Comparison of ENCODE assay signal across 10 cellular contexts in genomic region chr13:73943137-73943964, GRCh38.
DNase-seq lines count a peak whose midpoint lies in the region; ATAC-seq and TF ChIP-seq lines count a peak whose summit lies in the region.
"Had no signal": no experiment of that assay in that cellular context is flagged by ENCODE, and none has a peak within 500 bp of the region (broad histone marks: within the 10 kb centered on the region; RNA-seq: fewer than 3 reads in every experiment).

No MANE protein-coding gene starts in this region.

- intact Hi-C loops in activated T-helper 2 cell treated with anti-CD3 and anti-CD28 coated beads, Interferon-gamma antibody, Interleukin-2, Interleukin-4, amounts not matched to agents 10 μg/mL and 5 μg/mL and 100 μg/mL, durations not matched to agents 14 hours and 24 hours and 36 hours (cut with micrococcal nuclease), result loop anchor here (1.0 to 5.0 kb wide), 8 partner anchors 11 to 344 kb away; no protein-coding TSS in a partner anchor
- intact Hi-C loops in colonic mucosa (cut with DNase I), result no loop called here

- H3K4me3 Mint-ChIP-seq in CD8-positive, alpha-beta memory T cell, result peak overlapping the region in 6 of 7 donors; percentile 20 to 66 (median 53)
- peak overlapping the region; percentile 24 for H3K4me3 Mint-ChIP-seq in activated T-helper 2 cell treated with anti-CD3 and anti-CD28 coated beads, Interferon-gamma antibody, Interleukin-2, Interleukin-4, amounts not matched to agents 10 μg/mL and 5 μg/mL and 100 μg/mL, durations not matched to agents 14 hours and 24 hours and 36 hours (ENCODE audit: low read depth)

- H3K27ac ChIP-seq in CD8-positive, alpha-beta memory T cell (ENCODE audit: low read depth, low read length), result peak overlapping the region; percentile 18
- no peak overlapping the region for H3K27ac ChIP-seq in colonic mucosa
- H3K27ac ChIP-seq: esophagus squamous epithelium had no signal

- H3K9me3 Mint-ChIP-seq in CD8-positive, alpha-beta memory T cell, result no peaks in the 10 kb centered on the region
- no peaks in the 10 kb centered on the region for H3K9me3 Mint-ChIP-seq in activated T-helper 2 cell treated with anti-CD3 and anti-CD28 coated beads, Interferon-gamma antibody, Interleukin-2, Interleukin-4, amounts not matched to agents 10 μg/mL and 5 μg/mL and 100 μg/mL, durations not matched to agents 14 hours and 24 hours and 36 hours

- H3K4me1 Mint-ChIP-seq in CD8-positive, alpha-beta memory T cell, result peaks cover 82 to 94% (median 94%) of the 10 kb centered on the region in 3 donors
- H3K4me1 Mint-ChIP-seq in activated T-helper 2 cell treated with anti-CD3 and anti-CD28 coated beads, Interferon-gamma antibody, Interleukin-2, Interleukin-4, amounts not matched to agents 10 μg/mL and 5 μg/mL and 100 μg/mL, durations not matched to agents 14 hours and 24 hours and 36 hours (ENCODE audit: low read depth), result peaks cover 47% of the 10 kb centered on the region

- peaks cover 52% of the 10 kb centered on the region for H3K4me1 ChIP-seq in CD8-positive, alpha-beta memory T cell (ENCODE audit: insufficient read depth, low read length)
- no peaks in the 10 kb centered on the region for H3K4me1 ChIP-seq in colonic mucosa
- H3K4me1 ChIP-seq: esophagus squamous epithelium had no signal

- CTCF ChIA-PET in CD8-positive, alpha-beta memory T cell (lab: Charles Lee), result interaction anchor here (1.0 kb wide), 1 partner anchor 41 kb away, joined by 3 read pairs; no protein-coding TSS in a partner anchor

- POLR2A ChIA-PET in CD8-positive, alpha-beta memory T cell (lab: Charles Lee), result interaction anchor here (1.3 kb wide), 1 partner anchor 343 kb away, joined by 5 read pairs; no protein-coding TSS in a partner anchor

- H3K9ac ChIP-seq in colonic mucosa (ENCODE audit: low read depth in 2 of 2, low read length in 2 of 2), result no peak overlapping the region

- ATAC-seq in GM18909 (IDR thresholded peaks at IDR 0.05; ENCODE audit: poor library complexity, unreplicated experiment) (peak; percentile 88), HG02981 (IDR thresholded peaks at IDR 0.05; ENCODE audit: unreplicated experiment) (peak; percentile 93)

- peaks cover 5% of the 10 kb centered on the region for H3K36me3 ChIP-seq in CD8-positive, alpha-beta memory T cell (ENCODE audit: insufficient read depth, low read length)
- no peaks in the 10 kb centered on the region for H3K36me3 ChIP-seq in colonic mucosa
- H3K36me3 ChIP-seq: esophagus squamous epithelium had no signal

- H3K4me3 ChIP-seq in CD8-positive, alpha-beta memory T cell (ENCODE audit: low read length), result no peak overlapping the region
- H3K4me3 ChIP-seq in colonic mucosa, result no peak overlapping the region
- H3K4me3 ChIP-seq: esophagus squamous epithelium had no signal

- H3K36me3 Mint-ChIP-seq in CD8-positive, alpha-beta memory T cell, result peaks cover 0 to 50% (median 13%) of the 10 kb centered on the region in 3 donors
- H3K36me3 Mint-ChIP-seq in activated T-helper 2 cell treated with anti-CD3 and anti-CD28 coated beads, Interferon-gamma antibody, Interleukin-2, Interleukin-4, amounts not matched to agents 10 μg/mL and 5 μg/mL and 100 μg/mL, durations not matched to agents 14 hours and 24 hours and 36 hours (ENCODE audit: low read depth), result peaks cover 27% of the 10 kb centered on the region

- no peaks in the 10 kb centered on the region for H3K27me3 Mint-ChIP-seq in CD8-positive, alpha-beta memory T cell
- no peaks in the 10 kb centered on the region for H3K27me3 Mint-ChIP-seq in activated T-helper 2 cell treated with anti-CD3 and anti-CD28 coated beads, Interferon-gamma antibody, Interleukin-2, Interleukin-4, amounts not matched to agents 10 μg/mL and 5 μg/mL and 100 μg/mL, durations not matched to agents 14 hours and 24 hours and 36 hours (ENCODE audit: low read depth)

- no peaks in the 10 kb centered on the region for H3K9me3 ChIP-seq in CD8-positive, alpha-beta memory T cell (ENCODE audit: low read length)
- H3K9me3 ChIP-seq in colonic mucosa, result no peaks in the 10 kb centered on the region
- H3K9me3 ChIP-seq: esophagus squamous epithelium had no signal

- peak overlapping the region; percentile 76 to 95 (median 88) for H3K27ac Mint-ChIP-seq in CD8-positive, alpha-beta memory T cell
- peak overlapping the region; percentile 82 for H3K27ac Mint-ChIP-seq in activated T-helper 2 cell treated with anti-CD3 and anti-CD28 coated beads, Interferon-gamma antibody, Interleukin-2, Interleukin-4, amounts not matched to agents 10 μg/mL and 5 μg/mL and 100 μg/mL, durations not matched to agents 14 hours and 24 hours and 36 hours

- no peak for TF ChIP-seq CTCF in colonic mucosa (IDR thresholded peaks at IDR 0.05)

- peak in 2 of 5 donors; percentile 37 to 58 for DNase-seq in CD8-positive, alpha-beta memory T cell
- DNase-seq in activated T-helper 2 cell treated with anti-CD3 and anti-CD28 coated beads, Interferon-gamma antibody, Interleukin-2, Interleukin-4, amounts not matched to agents 10 μg/mL and 5 μg/mL and 100 μg/mL, durations not matched to agents 14 hours and 24 hours and 36 hours (ENCODE audit: low spot score), result no peak
- DNase-seq in NCI-H2227 (lab: John Stamatoyannopoulos, UW; ENCODE audit: unreplicated experiment), result no peak
- DNase-seq in DMS53 treated with DMSO at 0.1 percent for 48 hours (lab: John Stamatoyannopoulos, UW; ENCODE audit: unreplicated experiment), result no peak
- DNase-seq in colonic mucosa, result no peak
- no peak for DNase-seq in occipital lobe (lab: John Stamatoyannopoulos, UW)
- DNase-seq: activated CD8-positive, alpha-beta memory T cell treated with anti-CD3 and anti-CD28 coated beads, Interleukin-2, amount 50 U/mL, for 4 hours; esophagus squamous epithelium had no signal

- no peaks in the 10 kb centered on the region for H3K27me3 ChIP-seq in CD8-positive, alpha-beta memory T cell (ENCODE audit: insufficient read depth, low read length, poor library complexity, severe bottlenecking)
- no peaks in the 10 kb centered on the region for H3K27me3 ChIP-seq in colonic mucosa
- H3K27me3 ChIP-seq: esophagus squamous epithelium had no signal
